28 cellular contexts compared by ENCODE assay signal in the genomic region with DNA sequence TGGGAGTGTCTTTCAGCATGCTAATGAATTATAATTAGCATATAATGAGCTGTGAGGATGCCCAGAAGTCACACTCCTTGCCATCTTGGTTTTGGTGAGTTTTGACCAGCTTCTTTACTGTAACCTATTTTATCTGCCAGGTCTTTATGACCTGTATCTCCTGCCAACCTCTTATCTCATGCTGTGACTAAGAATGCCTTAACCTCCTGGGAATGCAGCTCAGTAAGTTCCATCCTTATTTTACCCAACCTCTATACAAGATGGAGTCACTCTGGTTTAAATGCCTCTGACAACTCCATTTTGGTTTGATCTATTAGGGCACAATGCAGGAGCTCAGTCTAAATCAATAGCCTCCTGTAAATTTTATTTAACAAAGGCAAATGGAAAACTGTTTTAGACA. TPM values are rescaled to one million over a fixed set of nuclear protein-coding genes. Genes with fewer than 3 reads are reported as not detected.
DNase-seq lines count a peak whose midpoint lies in the region; ATAC-seq, FAIRE-seq and TF ChIP-seq lines count a peak whose summit lies in the region.
"Had no signal": no experiment of that assay in that cellular context is flagged by ENCODE, and none has a peak within 500 bp of the region (broad histone marks: within the 10 kb centered on the region; RNA-seq: fewer than 3 reads in every experiment).

No MANE protein-coding gene starts in this region.

- 0 out of 2 replicates have a peak overlapping the region, but pooled peaks have one; percentile 2 for H3K4ac ChIP-seq in IMR-90 (ENCODE audit: low read depth, low read length)
- no peak overlapping the region for H3K4ac ChIP-seq in H1 (replicated peaks; ENCODE audit: insufficient read length, low read depth, low read length)

- H4K91ac ChIP-seq in IMR-90 (ENCODE audit: insufficient read depth, low read depth, low read length) (no peak overlapping the region), H1 (replicated peaks; ENCODE audit: insufficient read length, low read length) (no peak overlapping the region)

- TF ChIP-seq CTCF in IMR-90 (conservative IDR thresholded peaks at IDR 0.05; ENCODE audit: low read depth, low read length) = no peak
- no peak for TF ChIP-seq CTCF in H1 (IDR thresholded peaks at IDR 0.05; ENCODE audit: control extremely low read depth in 1 of 3, insufficient read depth in 1 of 3, low read depth in 1 of 3, low read length in 3 of 3)

- H3K27ac Mint-ChIP-seq in activated CD4-positive, alpha-beta memory T cell treated with anti-CD3 and anti-CD28 coated beads, Interleukin-2, amount 10 ng/mL, durations not matched to agents 7 days and 5 days = no peak overlapping the region
- H3K27ac Mint-ChIP-seq: CD4-positive, alpha-beta T cell; HFFc6 had no signal

- no peaks in the 10 kb centered on the region for H3K79me2 ChIP-seq in H1 (ENCODE audit: control insufficient read depth in 1 of 2, insufficient read depth in 2 of 2, low read length in 2 of 2)

- H3K27me3 Mint-ChIP-seq in activated CD4-positive, alpha-beta memory T cell treated with anti-CD3 and anti-CD28 coated beads, Interleukin-2, amount 10 ng/mL, durations not matched to agents 7 days and 5 days = peaks cover 9% of the 10 kb centered on the region
- H3K27me3 Mint-ChIP-seq: IgD-negative memory B cell had no signal

- H4K8ac ChIP-seq in IMR-90 (ENCODE audit: low read depth in 2 of 2, low read length in 2 of 2) (peak overlapping the region in 1 of 2 experiments; percentile 19; a peak in 1 of 4 replicates), H1 (ENCODE audit: extremely low read depth, insufficient read depth, low read length) (no peak overlapping the region)

- H4K20me1 ChIP-seq in IMR-90 (ENCODE audit: insufficient read depth, low read length) = no peaks in the 10 kb centered on the region
- no peaks in the 10 kb centered on the region for H4K20me1 ChIP-seq in H1 (replicated peaks in 1 of 2; ENCODE audit: control insufficient read depth in 1 of 2, insufficient read depth in 2 of 2, low read length in 2 of 2)

- DNase-seq in EH (ENCODE audit: low read depth) (peak; percentile 13), IMR-90 (no peak), H1 (ENCODE audit: low read depth in 1 of 2, low spot score in 2 of 2) (no peak), kidney tubule cell (ENCODE audit: low spot score) (peak; percentile 17), NCI-H510A (lab: John Stamatoyannopoulos, UW) (no peak), SIG-M5 (lab: John Stamatoyannopoulos, UW) (no peak), NCI-H82 treated with DMSO at 0.1 percent for 48 hours (lab: John Stamatoyannopoulos, UW; ENCODE audit: unreplicated experiment) (no peak)
- no peak for DNase-seq in activated CD4-positive, alpha-beta memory T cell treated with anti-CD3 and anti-CD28 coated beads, Interleukin-2, amount 10 ng/mL, durations not matched to agents 7 days and 5 days
- DNase-seq: Caco-2; CD4-positive, alpha-beta T cell; DMS153; Karpas-422; MG63; NCI-H1092; NCI-H1436 treated with DMSO at 0.1 percent for 48 hours; NCI-H2029 treated with DMSO at 0.1 percent for 48 hours; NCI-H2171; NCI-H446; NCI-H69; Right ventricle myocardium superior had no signal

- H3K27me3 ChIP-seq in IMR-90 (ENCODE audit: control insufficient read depth, insufficient read depth, low read length) (no peaks in the 10 kb centered on the region), H1 (replicated peaks in 1 of 4; ENCODE audit: control insufficient read depth in 3 of 4, extremely low read depth in 1 of 4, insufficient read depth in 3 of 4, low read length in 3 of 4) (no peaks in the 10 kb centered on the region)
- H3K27me3 ChIP-seq: MG63 had no signal

- intact Hi-C loops in IMR-90 (cut with micrococcal nuclease) = no loop called here

- H3K23ac ChIP-seq in IMR-90 (ENCODE audit: low read depth, low read length) = no peak overlapping the region
- H3K23ac ChIP-seq in H1 (ENCODE audit: insufficient read length) = no peak overlapping the region

- peaks cover 0 to 3% of the 10 kb centered on the region in 2 experiments; a peak in 1 of 4 replicates for H3K79me1 ChIP-seq in IMR-90 (ENCODE audit: low read depth in 1 of 2, low read length in 2 of 2)
- no peaks in the 10 kb centered on the region for H3K79me1 ChIP-seq in H1 (ENCODE audit: low read depth, low read length)

- CTCF ChIA-PET in IMR-90 (lab: Yijun Ruan, JAX) (interaction anchor here (1.0 to 1.2 kb wide), 2 partner anchors 17 to 77 kb away, joined by 3 read pairs; partner anchors contain the start of gene EIF3F), H1 (lab: Charles Lee; ENCODE audit: partially characterized antibody) (interaction anchor here (1.2 to 4.4 kb wide), 4 partner anchors 11 to 79 kb away, joined by 5 to 27 read pairs (median 18); partner anchors contain the start of gene EIF3F)
- CTCF ChIA-PET in activated CD4-positive, alpha-beta memory T cell treated with anti-CD3 and anti-CD28 coated beads, Interleukin-2, amount 10 ng/mL, durations not matched to agents 7 days and 5 days (lab: Charles Lee) = interaction anchor here (1.1 to 1.7 kb wide), 2 partner anchors 17 to 77 kb away, joined by 4 to 5 read pairs; partner anchors contain the start of gene EIF3F

- H2BK12ac ChIP-seq in H1 (ENCODE audit: low read depth, low read length) = 0 out of 2 replicates have a peak overlapping the region, but pooled peaks have one; percentile 12

- no peaks in the 10 kb centered on the region for H3K36me3 Mint-ChIP-seq in activated CD4-positive, alpha-beta memory T cell treated with anti-CD3 and anti-CD28 coated beads, Interleukin-2, amount 10 ng/mL, durations not matched to agents 7 days and 5 days (ENCODE audit: low read depth)

- H2BK120ac ChIP-seq in IMR-90 (ENCODE audit: low read depth, low read length) = peak overlapping the region; percentile 37; the same call in 1 of the 2 replicates
- H2BK120ac ChIP-seq in H1 (replicated peaks; ENCODE audit: low read depth, low read length) = peak overlapping the region; percentile 54

- dilution Hi-C loops in IMR-90 (cut with HindIII; ENCODE audit: low sequenced_read_pairs, unreplicated experiment) = no loop called here

- no TSS peak for BruUV-seq in IMR-90 (replicated peaks; lab: Mats Ljungman, UMichigan)

- no peaks in the 10 kb centered on the region for H3K36me3 ChIP-seq in IMR-90 (ENCODE audit: control insufficient read depth, insufficient read depth, low read length)
- no peaks in the 10 kb centered on the region for H3K36me3 ChIP-seq in H1 (ENCODE audit: control insufficient read depth in 2 of 4, insufficient read depth in 4 of 4, low read length in 3 of 4)
- H3K36me3 ChIP-seq: MG63 had no signal

- no peak overlapping the region; the same call in 1 of the 2 replicates for H4K5ac ChIP-seq in IMR-90 (ENCODE audit: low read depth, low read length)
- H4K5ac ChIP-seq in H1 (ENCODE audit: insufficient read length, low read depth, low read length) = no peak overlapping the region

- no peak for TF ChIP-seq EP300 in H1 (IDR thresholded peaks at IDR 0.05; ENCODE audit: borderline replicate concordance in 1 of 2, low read depth in 2 of 2, low read length in 2 of 2)

- no peaks in the 10 kb centered on the region for H3K9me3 Mint-ChIP-seq in activated CD4-positive, alpha-beta memory T cell treated with anti-CD3 and anti-CD28 coated beads, Interleukin-2, amount 10 ng/mL, durations not matched to agents 7 days and 5 days
- H3K9me3 Mint-ChIP-seq: CD4-positive, alpha-beta T cell; HFFc6; IgD-negative memory B cell had no signal

- in situ Hi-C loops in IMR-90 (cut with MboI; ENCODE audit: low sequenced_read_pairs) = no loop called here

- H3K18ac ChIP-seq in IMR-90 (ENCODE audit: low read depth, low read length) = peak overlapping the region; percentile 24; the same call in 1 of the 2 replicates
- H3K18ac ChIP-seq in H1 (ENCODE audit: extremely low read depth, low read length) = 0 out of 2 replicates have a peak overlapping the region, but pooled peaks have one; percentile 34

- peaks cover 5% of the 10 kb centered on the region; the same call in 1 of the 2 replicates for H3K9me1 ChIP-seq in IMR-90 (ENCODE audit: insufficient read depth, low read length)

- no peak overlapping the region for H2BK15ac ChIP-seq in IMR-90 (ENCODE audit: low read depth, low read length)
- H2BK15ac ChIP-seq in H1 (ENCODE audit: low read length) = no peak overlapping the region

- no peak overlapping the region for H2AK5ac ChIP-seq in IMR-90 (ENCODE audit: low read depth, low read length)
- peak overlapping the region; percentile 68; the same call in 1 of the 2 replicates for H2AK5ac ChIP-seq in H1 (ENCODE audit: low read depth, low read length)

- FAIRE-seq in H1 (lab: Jason Lieb, UNC) = peak; percentile 52
- FAIRE-seq: A204.1, GM12892, GM18507, H54 had no signal

- H2BK20ac ChIP-seq in IMR-90 (ENCODE audit: low read depth, low read length) (no peak overlapping the region), H1 (ENCODE audit: low read length) (peak overlapping the region; percentile 5; the same call in 1 of the 2 replicates)

- no peaks in the 10 kb centered on the region for H3K4me1 Mint-ChIP-seq in activated CD4-positive, alpha-beta memory T cell treated with anti-CD3 and anti-CD28 coated beads, Interleukin-2, amount 10 ng/mL, durations not matched to agents 7 days and 5 days
- H3K4me1 Mint-ChIP-seq: IgD-negative memory B cell had no signal

- H2BK5ac ChIP-seq in IMR-90 (ENCODE audit: low read depth, low read length, poor library complexity, severe bottlenecking) = no peak overlapping the region
- H2BK5ac ChIP-seq in H1 (ENCODE audit: low read depth, low read length) = peak overlapping the region; percentile 41; the same call in 1 of the 2 replicates

- H3K14ac ChIP-seq in IMR-90 (replicated peaks; ENCODE audit: low read depth, low read length) (no peak overlapping the region), H1 (ENCODE audit: insufficient read length) (no peak overlapping the region)

- H3K4me2 ChIP-seq in IMR-90 (ENCODE audit: low read depth, low read length) (no peak overlapping the region), H1 (ENCODE audit: insufficient read depth in 1 of 2, low read depth in 2 of 2, low read length in 2 of 2) (no peak overlapping the region)

- 0 out of 2 replicates have a peak, but pooled peaks have one; percentile 24 for ATAC-seq in IMR-90 (ENCODE audit: low read depth)

- H3K4me1 ChIP-seq in IMR-90 (ENCODE audit: control insufficient read depth, insufficient read depth, low read length) (peaks cover 9% of the 10 kb centered on the region), H1 (replicated peaks in 1 of 4; ENCODE audit: control insufficient read depth in 3 of 4, insufficient read depth in 4 of 4, low read length in 3 of 4) (peaks cover 4 to 15% (median 11%) of the 10 kb centered on the region in 4 experiments; a peak in 6 of 7 replicates)

- no peaks in the 10 kb centered on the region for H3K23me2 ChIP-seq in H1 (ENCODE audit: low read depth, low read length)

- TF ChIP-seq POLR2A in IMR-90 (IDR thresholded peaks at IDR 0.05; ENCODE audit: low read depth, low read length) (no peak), H1 (IDR thresholded peaks at IDR 0.05; ENCODE audit: control extremely low read depth in 1 of 2, low read depth in 2 of 2, low read length in 2 of 2) (no peak)

- H3K56ac ChIP-seq in IMR-90 (ENCODE audit: extremely low read depth, insufficient read depth, low read length) (no peak overlapping the region), H1 (replicated peaks; ENCODE audit: insufficient read length, low read depth, low read length) (no peak overlapping the region)

- no peak overlapping the region for H3K4me3 Mint-ChIP-seq in activated CD4-positive, alpha-beta memory T cell treated with anti-CD3 and anti-CD28 coated beads, Interleukin-2, amount 10 ng/mL, durations not matched to agents 7 days and 5 days
- H3K4me3 Mint-ChIP-seq: CD4-positive, alpha-beta T cell; HFFc6; IgD-negative memory B cell had no signal

- H3K9me3 ChIP-seq in IMR-90 (ENCODE audit: control insufficient read depth, insufficient read depth, low read length) = no peaks in the 10 kb centered on the region
- H3K9me3 ChIP-seq in H1 (ENCODE audit: insufficient read depth in 2 of 2, low read depth in 1 of 2, low read length in 1 of 2) = no peaks in the 10 kb centered on the region
- H3K9me3 ChIP-seq: Caco-2, MG63 had no signal

- H3K9ac ChIP-seq in IMR-90 (ENCODE audit: low read depth, low read length) (no peak overlapping the region), H1 (replicated peaks in 1 of 4; ENCODE audit: extremely low read depth in 1 of 4, low read depth in 3 of 4, low read length in 3 of 4) (no peak overlapping the region)

- H3K4me3 ChIP-seq in IMR-90 (ENCODE audit: insufficient read depth, low read depth, low read length) = no peak overlapping the region
- no peak overlapping the region for H3K4me3 ChIP-seq in H1 (ENCODE audit: extremely low read depth in 1 of 4, insufficient read depth in 2 of 4, low read depth in 3 of 4, low read length in 4 of 4)
- H3K4me3 ChIP-seq: MG63, SK-N-MC had no signal

- no peak overlapping the region for H3K27ac ChIP-seq in IMR-90 (ENCODE audit: insufficient read depth, low read length)
- no peak overlapping the region for H3K27ac ChIP-seq in H1 (ENCODE audit: low read depth, low read length)
- H3K27ac ChIP-seq: SK-N-MC had no signal

- H2AFZ ChIP-seq in IMR-90 (replicated peaks; ENCODE audit: low read length, poor library complexity) (no peak overlapping the region), H1 (ENCODE audit: low read length) (no peak overlapping the region)

- POLR2A ChIA-PET in IMR-90 (lab: Charles Lee; ENCODE audit: unreplicated experiment) = no interaction called here
- POLR2A ChIA-PET in H1 (lab: Charles Lee; ENCODE audit: partially characterized antibody) = interaction anchor here (0.8 to 2.3 kb wide), 4 partner anchors 8 to 79 kb away, joined by 3 to 7 read pairs (median 4); partner anchors contain the start of gene EIF3F
- POLR2A ChIA-PET in activated CD4-positive, alpha-beta memory T cell treated with anti-CD3 and anti-CD28 coated beads, Interleukin-2, amount 10 ng/mL, durations not matched to agents 7 days and 5 days (lab: Charles Lee) = no interaction called here

- no peak overlapping the region for H2AK9ac ChIP-seq in IMR-90 (replicated peaks; ENCODE audit: low read depth, low read length, poor library complexity)

- TF ChIP-seq RAD21 in IMR-90 (IDR thresholded peaks at IDR 0.05; ENCODE audit: low read length) (no peak), H1 (IDR thresholded peaks at IDR 0.05 in 1 of 2, conservative IDR thresholded peaks at IDR 0.05 in 1 of 2; ENCODE audit: low read depth in 2 of 2, low read length in 2 of 2) (no peak)

RNA-seq across cellular contexts. Expression of gene OR10A6, which starts 20.7 kb away (rescaled TPM):
- total RNA-seq in IMR-90 (2012; rRNA removed) = not detected in 2 replicates
- 0.14 and 0.19 TPM in 2 replicates for polyA plus RNA-seq in IMR-90 (2012; rRNA removed)
- 0.03 TPM in 1 of 2 replicates, not detected in the other for polyA plus RNA-seq in IMR-90 (2012; cell fraction: cytosol; rRNA removed)
- polyA plus RNA-seq in IMR-90 (2012; cell fraction: nucleus; rRNA removed; ENCODE audit: low replicate concordance) = 0.09 and 1.0 TPM in 2 replicates
- total RNA-seq in H1 (2021; fragmentation: NEBNext Ultra II Directional; extraction: Animal tissue kit (Norgen Biotek cat#: 25700)) = not detected in 2 replicates
- not detected in 2 replicates for polyA plus RNA-seq in H1 (2011; rRNA removed)
- not detected for polyA plus RNA-seq in H1 (2011; cell fraction: cytosol; rRNA removed)
- not detected for polyA plus RNA-seq in H1 (2011; cell fraction: nucleus; rRNA removed)
- polyA plus RNA-seq in H1 (2012, experiment 1 of 2) = not detected in 4 replicates
- polyA plus RNA-seq in H1 (2012, experiment 2 of 2) = not detected
- polyA plus RNA-seq in H1 (2013, experiment 1 of 2) = not detected
- not detected for polyA plus RNA-seq in H1 (2013, experiment 2 of 2)
- polyA minus RNA-seq in H1 (2011; rRNA and poly(A)+ RNA removed) = 0.41 TPM in 1 of 2 replicates, not detected in the other
- polyA minus RNA-seq in H1 (2011; cell fraction: cytosol; rRNA and poly(A)+ RNA removed) = not detected
- not detected for polyA minus RNA-seq in H1 (2011; cell fraction: nucleus; rRNA and poly(A)+ RNA removed)
- not detected for total RNA-seq in activated CD4-positive, alpha-beta memory T cell treated with anti-CD3 and anti-CD28 coated beads, Interleukin-2, amount 10 ng/mL, durations not matched to agents 7 days and 5 days
- total RNA-seq: Caco-2; CD4-positive, alpha-beta T cell; HT-29; Right ventricle myocardium superior had no signal
- polyA plus RNA-seq: IgD-negative memory B cell had no signal

RNA-seq across cellular contexts. Expression of gene OR10A3, which starts 31.1 kb away (rescaled TPM):
- under 0.01 TPM in 1 of 2 replicates, not detected in the other for total RNA-seq in IMR-90 (2012; rRNA removed)
- polyA plus RNA-seq in IMR-90 (2012; rRNA removed) (0.03 and 0.13 TPM in 2 replicates), H1 (2011; rRNA removed) (not detected in 2 replicates)
- not detected in 2 replicates for polyA plus RNA-seq in IMR-90 (2012; cell fraction: cytosol; rRNA removed)
- polyA plus RNA-seq in IMR-90 (2012; cell fraction: nucleus; rRNA removed; ENCODE audit: low replicate concordance) = 0.12 and 1.1 TPM in 2 replicates
- total RNA-seq in H1 (2021; fragmentation: NEBNext Ultra II Directional; extraction: Animal tissue kit (Norgen Biotek cat#: 25700)) = not detected in 2 replicates
- polyA plus RNA-seq in H1 (2011; cell fraction: cytosol; rRNA removed) = not detected
- polyA plus RNA-seq in H1 (2011; cell fraction: nucleus; rRNA removed) = 0.04 TPM
- 0.12 to 0.17 TPM in 2 of 4 replicates, not detected in the others for polyA plus RNA-seq in H1 (2012, experiment 1 of 2)
- polyA plus RNA-seq in H1 (2012, experiment 2 of 2) = not detected
- polyA plus RNA-seq in H1 (2013, experiment 1 of 2) = not detected
- not detected for polyA plus RNA-seq in H1 (2013, experiment 2 of 2)
- 0.27 TPM in 1 of 2 replicates, not detected in the other for polyA minus RNA-seq in H1 (2011; rRNA and poly(A)+ RNA removed)
- not detected for polyA minus RNA-seq in H1 (2011; cell fraction: cytosol; rRNA and poly(A)+ RNA removed)
- polyA minus RNA-seq in H1 (2011; cell fraction: nucleus; rRNA and poly(A)+ RNA removed) = not detected
- total RNA-seq in activated CD4-positive, alpha-beta memory T cell treated with anti-CD3 and anti-CD28 coated beads, Interleukin-2, amount 10 ng/mL, durations not matched to agents 7 days and 5 days = not detected
- total RNA-seq: Caco-2; CD4-positive, alpha-beta T cell; HT-29; Right ventricle myocardium superior had no signal
- polyA plus RNA-seq: IgD-negative memory B cell had no signal

RNA-seq across cellular contexts. Expression of gene NLRP10, which starts 54.9 kb away (rescaled TPM):
- total RNA-seq in IMR-90 (2012; rRNA removed) = 25.6 and 36.7 TPM in 2 replicates
- 5.8 and 6.5 TPM in 2 replicates for polyA plus RNA-seq in IMR-90 (2012; rRNA removed)
- 4.6 and 5.6 TPM in 2 replicates for polyA plus RNA-seq in IMR-90 (2012; cell fraction: cytosol; rRNA removed)
- polyA plus RNA-seq in IMR-90 (2012; cell fraction: nucleus; rRNA removed; ENCODE audit: low replicate concordance) = 2.4 and 2.5 TPM in 2 replicates
- total RNA-seq in H1 (2021; fragmentation: NEBNext Ultra II Directional; extraction: Animal tissue kit (Norgen Biotek cat#: 25700)) = 0.31 and 0.71 TPM in 2 replicates
- 0.16 TPM in 1 of 2 replicates, not detected in the other for polyA plus RNA-seq in H1 (2011; rRNA removed)
- 0.13 TPM for polyA plus RNA-seq in H1 (2011; cell fraction: cytosol; rRNA removed)
- polyA plus RNA-seq in H1 (2011; cell fraction: nucleus; rRNA removed) = 0.23 TPM
- polyA plus RNA-seq in H1 (2012, experiment 1 of 2) = 0.12 to 0.41 TPM (median 0.20 TPM) in 4 replicates
- polyA plus RNA-seq in H1 (2012, experiment 2 of 2) = not detected
- 0.28 TPM for polyA plus RNA-seq in H1 (2013, experiment 1 of 2)
- 0.35 TPM for polyA plus RNA-seq in H1 (2013, experiment 2 of 2)
- 0.27 and 0.44 TPM in 2 replicates for polyA minus RNA-seq in H1 (2011; rRNA and poly(A)+ RNA removed)
- polyA minus RNA-seq in H1 (2011; cell fraction: cytosol; rRNA and poly(A)+ RNA removed) = not detected
- 0.40 TPM for polyA minus RNA-seq in H1 (2011; cell fraction: nucleus; rRNA and poly(A)+ RNA removed)
- total RNA-seq in activated CD4-positive, alpha-beta memory T cell treated with anti-CD3 and anti-CD28 coated beads, Interleukin-2, amount 10 ng/mL, durations not matched to agents 7 days and 5 days = not detected
- total RNA-seq: CD4-positive, alpha-beta T cell; HT-29; Right ventricle myocardium superior had no signal
- polyA plus RNA-seq: IgD-negative memory B cell had no signal

Comparison
In these comparisons a context has a peak if more than half of its experiments do, and no peak if none do; other contexts are left out.
1. DNase-seq: peak in EH (single experiment) and kidney tubule cell (single experiment); none in IMR-90 (single experiment), H1 (0 of 2), NCI-H510A (single experiment), SIG-M5 (single experiment), NCI-H82 treated with DMSO at 0.1 percent for 48 hours (single experiment) and activated CD4-positive, alpha-beta memory T cell treated with anti-CD3 and anti-CD28 coated beads, Interleukin-2, amount 10 ng/mL, durations not matched to agents 7 days and 5 days (single experiment).
2. RNA of gene NLRP10, which starts 54.9 kb away (total RNA-seq): 25.6 to 36.7 TPM in IMR-90; 0.31 to 0.71 TPM in H1 and not detected in activated CD4-positive, alpha-beta memory T cell treated with anti-CD3 and anti-CD28 coated beads, Interleukin-2, amount 10 ng/mL, durations not matched to agents 7 days and 5 days; every median in the first group is over 10 times any median in the second.